ENCODE assay signal across 8 cellular contexts in the genomic region with DNA sequence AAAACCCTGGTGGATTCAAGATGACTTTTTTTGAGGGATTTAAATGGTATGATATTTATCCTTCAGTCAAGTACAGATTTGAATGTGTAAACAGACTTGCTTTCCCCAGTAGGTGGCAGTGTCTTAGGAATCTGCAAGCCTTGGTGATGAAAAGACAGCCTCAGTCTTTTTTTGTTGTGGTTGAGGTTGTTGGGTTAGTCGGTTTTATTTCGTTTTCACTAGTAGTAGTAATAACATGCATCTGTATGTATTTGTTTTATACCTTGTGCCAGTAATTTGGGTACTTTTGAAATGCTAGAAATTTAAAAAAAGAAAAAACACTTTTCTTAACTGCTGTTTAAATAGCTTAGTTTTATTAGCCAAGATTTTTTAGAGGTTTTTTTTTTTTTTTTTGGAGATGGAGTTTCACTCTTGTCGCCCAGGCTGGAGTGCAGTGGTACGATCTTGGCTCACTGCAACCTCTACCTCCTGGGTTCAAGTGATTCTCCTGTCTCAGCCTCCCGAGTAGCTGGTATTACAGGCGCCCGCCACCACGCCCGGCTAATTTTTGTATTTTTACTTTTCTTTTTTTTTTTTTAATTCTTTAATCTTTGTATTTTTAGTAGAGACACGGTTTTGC. TPM values are rescaled to one million over a fixed set of nuclear protein-coding genes. Genes with fewer than 3 reads are reported as not detected.
DNase-seq lines count a peak whose midpoint lies in the region; ATAC-seq and TF ChIP-seq lines count a peak whose summit lies in the region.

No MANE protein-coding gene starts in this region.

- H2AFZ ChIP-seq in GM23338, result no peak overlapping the region

- no peak overlapping the region for H3K27ac Mint-ChIP-seq in activated CD4-positive, alpha-beta T cell treated with anti-CD3 and anti-CD28 coated beads for 36 hours
- no peak overlapping the region for H3K27ac Mint-ChIP-seq in GM23338

- no peak overlapping the region for H3K27ac ChIP-seq in GM23338 (ENCODE audit: low read depth)
- no peak overlapping the region for H3K27ac ChIP-seq in ascending aorta

- H3K36me3 ChIP-seq in GM23338 (ENCODE audit: insufficient read depth) (peaks cover 8% of the 10 kb centered on the region), ascending aorta (peaks cover 23 to 47% of the 10 kb centered on the region in 2 donors)

- no peaks in the 10 kb centered on the region for H3K9me3 ChIP-seq in ascending aorta

- no peaks in the 10 kb centered on the region for H3K9me2 ChIP-seq in GM23338 (ENCODE audit: insufficient read depth)

- peak; percentile 91 for ATAC-seq in activated CD4-positive, alpha-beta T cell treated with anti-CD3 and anti-CD28 coated beads for 36 hours
- ATAC-seq in GM23338, result peak; percentile 82

- TF ChIP-seq CTCF in GM23338 (conservative IDR thresholded peaks at IDR 0.05; ENCODE audit: low read depth in 2 of 2) (peak; percentile 83 to 89), ascending aorta (IDR thresholded peaks at IDR 0.05) (peak; percentile 50 to 68 (median 61))

- peaks cover 24% of the 10 kb centered on the region for H3K36me3 Mint-ChIP-seq in activated CD4-positive, alpha-beta T cell treated with anti-CD3 and anti-CD28 coated beads for 36 hours (ENCODE audit: low read depth)
- peaks cover 15% of the 10 kb centered on the region for H3K36me3 Mint-ChIP-seq in GM23338 (ENCODE audit: low read depth)

- H3K9me3 Mint-ChIP-seq in activated CD4-positive, alpha-beta T cell treated with anti-CD3 and anti-CD28 coated beads for 36 hours (ENCODE audit: low read depth), result no peaks in the 10 kb centered on the region
- no peaks in the 10 kb centered on the region for H3K9me3 Mint-ChIP-seq in GM23338

- H3F3A ChIP-seq in GM23338 (replicated peaks; ENCODE audit: low read depth), result no peaks in the 10 kb centered on the region

- CTCF ChIA-PET in activated CD4-positive, alpha-beta T cell treated with anti-CD3 and anti-CD28 coated beads for 36 hours (lab: Charles Lee), result interaction anchor here (0.6 to 4.0 kb wide), 22 partner anchors 9 to 411 kb away, joined by 3 to 23 read pairs (median 4); partner anchors contain the start of genes COPS4 and PLAC8

- peaks cover 13% of the 10 kb centered on the region for H3K4me1 Mint-ChIP-seq in activated CD4-positive, alpha-beta T cell treated with anti-CD3 and anti-CD28 coated beads for 36 hours
- no peaks in the 10 kb centered on the region for H3K4me1 Mint-ChIP-seq in GM23338

- no peaks in the 10 kb centered on the region for H4K20me1 ChIP-seq in GM23338 (replicated peaks; ENCODE audit: insufficient read depth)

- POLR2A ChIA-PET in activated CD4-positive, alpha-beta T cell treated with anti-CD3 and anti-CD28 coated beads for 36 hours (lab: Charles Lee), result interaction anchor here (0.6 to 1.4 kb wide), 9 partner anchors 36 to 700 kb away, joined by 3 to 6 read pairs (median 4); partner anchors contain the start of genes COPS4 and COQ2

- intact Hi-C loops in activated CD4-positive, alpha-beta T cell treated with anti-CD3 and anti-CD28 coated beads for 36 hours (cut with DNase I, micrococcal nuclease), result loop anchor here (1.0 to 2.0 kb wide), 9 partner anchors 36 to 208 kb away; partner anchors contain the start of gene COPS4 (in 1 of the 2)
- intact Hi-C loops in ascending aorta (cut with DNase I), result loop anchor here (2.0 to 5.0 kb wide), 2 partner anchors 188 to 209 kb away; no protein-coding TSS in a partner anchor

- peak; percentile 63 for DNase-seq in activated CD4-positive, alpha-beta T cell treated with anti-CD3 and anti-CD28 coated beads for 36 hours
- DNase-seq in activated CD4-positive, alpha-beta T cell treated with anti-CD3 and anti-CD28 coated beads for 1 hour, result no peak
- DNase-seq in GM23338 (ENCODE audit: low spot score), result peak; percentile 89
- peak; percentile 85 to 90 for DNase-seq in Kasumi-1 (lab: John Stamatoyannopoulos, UW)
- DNase-seq in SIG-M5 (lab: John Stamatoyannopoulos, UW), result peak; percentile 51
- DNase-seq in ascending aorta (ENCODE audit: low spot score in 2 of 2), result no peak
- DNase-seq in iPS DF 4.7 (ENCODE audit: extremely low read depth, low spot score), result peak; percentile 36
- DNase-seq in stimulated activated CD4-positive, alpha-beta T cell treated with anti-CD3 and anti-CD28 coated beads, Interleukin-1b, Interleukin-23, amount 100 ng/mL, for 48 hours, result peak; percentile 58

- peak overlapping the region; percentile 25 for H3K4me3 Mint-ChIP-seq in activated CD4-positive, alpha-beta T cell treated with anti-CD3 and anti-CD28 coated beads for 36 hours
- no peak overlapping the region for H3K4me3 Mint-ChIP-seq in GM23338

- no peaks in the 10 kb centered on the region for H3K79me2 ChIP-seq in GM23338 (replicated peaks; ENCODE audit: insufficient read depth)

- H3K4me3 ChIP-seq in GM23338 (no peak overlapping the region), ascending aorta (no peak overlapping the region)

- H3K27me3 Mint-ChIP-seq in activated CD4-positive, alpha-beta T cell treated with anti-CD3 and anti-CD28 coated beads for 36 hours, result no peaks in the 10 kb centered on the region
- H3K27me3 Mint-ChIP-seq in GM23338 (ENCODE audit: insufficient read depth, low read depth, poor library complexity), result peaks cover 3% of the 10 kb centered on the region

- H3K27me3 ChIP-seq in GM23338 (ENCODE audit: insufficient read depth), result no peaks in the 10 kb centered on the region
- no peaks in the 10 kb centered on the region for H3K27me3 ChIP-seq in ascending aorta

- H3K4me1 ChIP-seq in GM23338 (ENCODE audit: insufficient read depth) (no peaks in the 10 kb centered on the region), ascending aorta (no peaks in the 10 kb centered on the region)

- H3K4me2 ChIP-seq in GM23338, result no peak overlapping the region

TF ChIP-seq in GM23338, 12 proteins besides CTCF, POLR2A, EP300 and RAD21 (continues in another document):
- no peak for TF ChIP-seq ZNF462 (CRISPR knock-in tag; IDR thresholded peaks at IDR 0.05)
- TF ChIP-seq CREB1 (CRISPR knock-in tag; IDR thresholded peaks at IDR 0.05; ENCODE audit: low read depth), result no peak
- TF ChIP-seq NANOG (IDR thresholded peaks at IDR 0.05; ENCODE audit: borderline replicate concordance), result no peak

RNA-seq across cellular contexts. Expression of gene COPS4, which starts 39.2 kb away (rescaled TPM):
- 10 to 100 TPM; 35.7 to 35.9 TPM for total RNA-seq in activated CD4-positive, alpha-beta T cell treated with anti-CD3 and anti-CD28 coated beads for 36 hours
- 34.2 and 46.6 TPM in 2 replicates for total RNA-seq in GM23338 (2014; rRNA removed; shearing (Covaris generic))
- polyA plus RNA-seq in GM23338 (2016; fragmentation: Nextera tagmentation; extraction: Ambion mirVana), result 19.9 and 23.7 TPM in 2 replicates
- 83.5 TPM for total RNA-seq in ascending aorta

RNA-seq across cellular contexts. Expression of gene PLAC8, which starts 40.3 kb away (rescaled TPM):
- 10 to 100 TPM; 54.4 to 72.3 TPM for total RNA-seq in activated CD4-positive, alpha-beta T cell treated with anti-CD3 and anti-CD28 coated beads for 36 hours
- total RNA-seq in GM23338 (2014; rRNA removed; shearing (Covaris generic)), result 0.83 and 1.9 TPM in 2 replicates
- 1.2 and 1.6 TPM in 2 replicates for polyA plus RNA-seq in GM23338 (2016; fragmentation: Nextera tagmentation; extraction: Ambion mirVana)
- total RNA-seq in ascending aorta, result 1.1 TPM

Comparison
In these comparisons a context has a peak if more than half of its experiments do, and no peak if none do; other contexts are left out.
1. DNase-seq: peak in activated CD4-positive, alpha-beta T cell treated with anti-CD3 and anti-CD28 coated beads for 36 hours (single experiment), GM23338 (single experiment), Kasumi-1 (2 of 2), SIG-M5 (single experiment), iPS DF 4.7 (single experiment) and stimulated activated CD4-positive, alpha-beta T cell treated with anti-CD3 and anti-CD28 coated beads, Interleukin-1b, Interleukin-23, amount 100 ng/mL, for 48 hours (single experiment); none in activated CD4-positive, alpha-beta T cell treated with anti-CD3 and anti-CD28 coated beads for 1 hour (single experiment) and ascending aorta (0 of 2).
2. RNA of gene PLAC8, which starts 40.3 kb away (total RNA-seq): 54.4 to 72.3 TPM in activated CD4-positive, alpha-beta T cell treated with anti-CD3 and anti-CD28 coated beads for 36 hours; 1.1 TPM in ascending aorta (single experiment) and 0.83 to 1.9 TPM in GM23338; every median in the first group is over 10 times any median in the second.